In the genomic region with DNA sequence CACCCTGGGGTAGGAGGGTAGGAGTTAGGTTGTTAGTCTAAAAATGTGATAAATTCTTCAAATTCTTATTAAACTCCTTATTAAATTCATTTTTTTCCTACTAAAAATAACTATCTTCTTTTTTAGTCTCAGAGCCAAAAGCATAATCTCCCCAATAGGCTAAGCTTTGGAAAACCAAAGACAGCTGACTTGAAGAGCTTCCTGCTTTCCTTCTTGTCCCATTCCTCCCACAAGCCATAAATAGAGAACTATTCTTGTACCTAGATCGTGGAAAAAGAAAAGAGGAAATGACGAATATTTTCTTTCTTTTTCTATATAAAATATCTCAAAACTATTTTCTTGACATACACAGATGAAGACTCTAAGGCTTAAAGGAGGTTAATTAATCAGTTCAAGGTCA, we compare ENCODE assay signal across 24 cellular contexts.
"Had no signal": no experiment of that assay in that cellular context is flagged by ENCODE, and none has a peak within 500 bp of the region (broad histone marks: within the 10 kb centered on the region; RNA-seq: fewer than 3 reads in every experiment).

No MANE protein-coding gene starts in this region.

- H3K27me3 ChIP-seq: colonic mucosa, dorsolateral prefrontal cortex, esophagus muscularis mucosa, esophagus squamous epithelium, foreskin keratinocyte, gastrocnemius medialis, gastroesophageal sphincter, heart left ventricle, heart right ventricle had no signal

- H3K4me3 ChIP-seq: colonic mucosa, coronary artery, dorsolateral prefrontal cortex, esophagus muscularis mucosa, esophagus squamous epithelium, gastrocnemius medialis, gastroesophageal sphincter, heart left ventricle, heart right ventricle had no signal

- H3K4me3 Mint-ChIP-seq: dendritic cell treated with granulocyte-macrophage colony-stimulating factor and Interleukin-4, amounts not matched to agents 40 ng/mL and 50 ng/mL, for 4 days; effector memory CD8-positive, alpha-beta T cell; endodermal cell had no signal

- H3K27me3 Mint-ChIP-seq: dendritic cell treated with granulocyte-macrophage colony-stimulating factor and Interleukin-4, amounts not matched to agents 40 ng/mL and 50 ng/mL, for 4 days; effector memory CD8-positive, alpha-beta T cell had no signal

- DNase-seq: colonic mucosa; cortex of kidney; dermis blood vessel endothelial cell; dorsolateral prefrontal cortex; effector CD4-positive, alpha-beta T cell; effector CD8-positive, alpha-beta T cell; effector memory CD4-positive, alpha-beta T cell; effector memory CD8-positive, alpha-beta T cell; endodermal cell; erythroblast; esophagus squamous epithelium; foreskin fibroblast; foreskin keratinocyte; foreskin melanocyte; gastrocnemius medialis; glutamatergic neuron; head of caudate nucleus; heart left ventricle; heart right ventricle had no signal

- H3K9me3 Mint-ChIP-seq: dendritic cell treated with granulocyte-macrophage colony-stimulating factor and Interleukin-4, amounts not matched to agents 40 ng/mL and 50 ng/mL, for 4 days; endodermal cell had no signal

- H3K27ac ChIP-seq: colonic mucosa, coronary artery, dorsolateral prefrontal cortex, epithelial cell of prostate, esophagus muscularis mucosa, esophagus squamous epithelium, foreskin keratinocyte, gastrocnemius medialis, gastroesophageal sphincter had no signal

- H3K4me1 ChIP-seq: colonic mucosa, esophagus muscularis mucosa, esophagus squamous epithelium, foreskin keratinocyte, gastrocnemius medialis, gastroesophageal sphincter, heart left ventricle, heart right ventricle had no signal

- H3K36me3 ChIP-seq: colonic mucosa, esophagus muscularis mucosa, esophagus squamous epithelium, gastrocnemius medialis, gastroesophageal sphincter, heart left ventricle, heart right ventricle had no signal

- H3K27ac Mint-ChIP-seq: dendritic cell treated with granulocyte-macrophage colony-stimulating factor and Interleukin-4, amounts not matched to agents 40 ng/mL and 50 ng/mL, for 4 days; effector memory CD8-positive, alpha-beta T cell; endodermal cell had no signal

- H3K9me3 ChIP-seq: colonic mucosa, esophagus muscularis mucosa, esophagus squamous epithelium, gastrocnemius medialis, gastroesophageal sphincter, heart left ventricle, heart right ventricle had no signal
